ENCODE assay signal across 8 cellular contexts in genomic region chrX:154374361-154375155, GRCh38. TPM values are rescaled to one million over a fixed set of nuclear protein-coding genes. Genes with fewer than 3 reads are reported as not detected.
A peak's percentile ranks its signal among the peaks of the same experiment; 100 is the strongest.
DNase-seq lines count a peak whose midpoint lies in the region; ATAC-seq and TF ChIP-seq lines count a peak whose summit lies in the region.

Gene FLNA (minus strand): TSS chrX:154374634. CDS start chrX:154371245, 3,389 bp downstream.

- WGBS in ovary, 3 donors = 35 to 42% (median 35%) methylated on average over 71 to 93 of the region's 93 CpGs

- H3K9me3 ChIP-seq in CD4-positive, alpha-beta memory T cell (ENCODE audit: control insufficient read depth in 1 of 2, low read length in 2 of 2) = no peaks in the 10 kb centered on the region
- H3K9me3 ChIP-seq in ovary = no peaks in the 10 kb centered on the region

- H3K4me1 Mint-ChIP-seq in CD4-positive, alpha-beta memory T cell = peaks cover 4 to 26% (median 20%) of the 10 kb centered on the region in 4 donors
- H3K4me1 Mint-ChIP-seq in HFFc6 (ENCODE audit: low read depth) (peaks cover 11% of the 10 kb centered on the region), glutamatergic neuron (ENCODE audit: low read depth, unreplicated experiment) (peaks cover 1% of the 10 kb centered on the region)
- peaks cover 23% of the 10 kb centered on the region for H3K4me1 Mint-ChIP-seq in activated T-cell treated with anti-CD3 and anti-CD28 coated beads, Interleukin-2, amount 50 U/mL, for 4 hours (ENCODE audit: low read depth)

- H3K36me3 Mint-ChIP-seq in CD4-positive, alpha-beta memory T cell = peaks cover 4 to 15% of the 10 kb centered on the region in 2 donors
- H3K36me3 Mint-ChIP-seq in HFFc6 (ENCODE audit: low read depth) = peaks cover 7% of the 10 kb centered on the region
- peaks cover 2% of the 10 kb centered on the region for H3K36me3 Mint-ChIP-seq in activated T-cell treated with anti-CD3 and anti-CD28 coated beads, Interleukin-2, amount 50 U/mL, for 4 hours (ENCODE audit: insufficient read depth)
- no peaks in the 10 kb centered on the region for H3K36me3 Mint-ChIP-seq in glutamatergic neuron (ENCODE audit: unreplicated experiment)

- no peak for TF ChIP-seq EP300 in ovary (IDR thresholded peaks at IDR 0.05)

- no peaks in the 10 kb centered on the region for H3K27me3 ChIP-seq in CD4-positive, alpha-beta memory T cell (ENCODE audit: insufficient read depth, low read length)
- H3K27me3 ChIP-seq in ovary = no peaks in the 10 kb centered on the region

- H3K27ac ChIP-seq in CD4-positive, alpha-beta memory T cell (ENCODE audit: low read depth, low read length) = peak within 1 kb of the TSS; percentile 6
- peak within 1 kb of the TSS; percentile 76 to 77 for H3K27ac ChIP-seq in ovary

- no peaks in the 10 kb centered on the region for H3K27me3 Mint-ChIP-seq in CD4-positive, alpha-beta memory T cell
- H3K27me3 Mint-ChIP-seq in HFFc6 (ENCODE audit: insufficient read depth) (peaks cover 11% of the 10 kb centered on the region), glutamatergic neuron (ENCODE audit: unreplicated experiment) (peaks cover 3% of the 10 kb centered on the region)
- H3K27me3 Mint-ChIP-seq in activated T-cell treated with anti-CD3 and anti-CD28 coated beads, Interleukin-2, amount 50 U/mL, for 4 hours (ENCODE audit: low read depth) = no peaks in the 10 kb centered on the region

- no peaks in the 10 kb centered on the region for H3K9me3 Mint-ChIP-seq in CD4-positive, alpha-beta memory T cell
- H3K9me3 Mint-ChIP-seq in HFFc6 = 0 out of 2 replicates have a peak, but pooled peaks cover 4% of the 10 kb centered on the region
- no peaks in the 10 kb centered on the region for H3K9me3 Mint-ChIP-seq in activated T-cell treated with anti-CD3 and anti-CD28 coated beads, Interleukin-2, amount 50 U/mL, for 4 hours
- H3K9me3 Mint-ChIP-seq in glutamatergic neuron (ENCODE audit: unreplicated experiment) = peaks cover 2% of the 10 kb centered on the region

- no peak for DNase-seq in CD4-positive, alpha-beta memory T cell
- DNase-seq in HFFc6 (no peak), glutamatergic neuron (peak; percentile 49), ovary (peak; percentile 54 to 77 (median 62)), NCI-H2107 (lab: John Stamatoyannopoulos, UW) (no peak), germinal center (ENCODE audit: low spot score) (no peak)
- DNase-seq in activated T-cell treated with anti-CD3 and anti-CD28 coated beads, Interleukin-2, amount 50 U/mL, for 4 hours = no peak

- H3K36me3 ChIP-seq in CD4-positive, alpha-beta memory T cell (ENCODE audit: insufficient read depth, low read length) = no peaks in the 10 kb centered on the region
- H3K36me3 ChIP-seq in ovary = no peaks in the 10 kb centered on the region

- CTCF ChIA-PET in CD4-positive, alpha-beta memory T cell (lab: Charles Lee; ENCODE audit: partially characterized antibody) = interaction anchor here (0.9 to 2.0 kb wide), 9 partner anchors 10 to 408 kb away, joined by 3 to 12 read pairs (median 6); no protein-coding TSS in a partner anchor

- peak within 1 kb of the TSS; percentile 66 to 95 (median 85) for H3K27ac Mint-ChIP-seq in CD4-positive, alpha-beta memory T cell
- H3K27ac Mint-ChIP-seq in HFFc6 = peak within 1 kb of the TSS; percentile 65
- H3K27ac Mint-ChIP-seq in glutamatergic neuron (ENCODE audit: unreplicated experiment) = no peak within 1 kb of the TSS

- H3K4me3 ChIP-seq in CD4-positive, alpha-beta memory T cell (ENCODE audit: low read length in 2 of 2) = peak within 1 kb of the TSS; percentile 7 to 41
- peak within 1 kb of the TSS; percentile 55 for H3K4me3 ChIP-seq in ovary

- TF ChIP-seq CTCF in HFFc6 (IDR thresholded peaks at IDR 0.05) = no peak
- no peak for TF ChIP-seq CTCF in glutamatergic neuron (IDR thresholded peaks at IDR 0.05; ENCODE audit: partially characterized antibody, unreplicated experiment)
- peak in 1 of 3 donors; percentile 29 for TF ChIP-seq CTCF in ovary (IDR thresholded peaks at IDR 0.05)

- ATAC-seq in activated T-cell treated with anti-CD3 and anti-CD28 coated beads, Interleukin-2, amount 50 U/mL, for 4 hours = no peak
- no peak for ATAC-seq in HG02610 (IDR thresholded peaks at IDR 0.05; ENCODE audit: unreplicated experiment)

- POLR2A ChIA-PET in CD4-positive, alpha-beta memory T cell (lab: Charles Lee; ENCODE audit: partially characterized antibody) = interaction anchor here (0.7 to 2.5 kb wide), 6 partner anchors 7 to 449 kb away, joined by 3 to 19 read pairs (median 6); partner anchors contain the start of genes RPL10 and SLC10A3

- no peak for TF ChIP-seq POLR2A in ovary (IDR thresholded peaks at IDR 0.05)

- intact Hi-C loops in CD4-positive, alpha-beta memory T cell (cut with micrococcal nuclease) = loop anchor here (10.0 kb wide), 2 partner anchors 280 to 400 kb away; partner anchors contain the start of genes HCFC1, MECP2 and TMEM187
- intact Hi-C loops in ovary (cut with DNase I) = no loop called here

- peak within 1 kb of the TSS; percentile 66 to 81 (median 76) for H3K4me3 Mint-ChIP-seq in CD4-positive, alpha-beta memory T cell
- H3K4me3 Mint-ChIP-seq in HFFc6 (peak within 1 kb of the TSS; percentile 88), glutamatergic neuron (ENCODE audit: unreplicated experiment) (peak within 1 kb of the TSS; percentile 34)
- H3K4me3 Mint-ChIP-seq in activated T-cell treated with anti-CD3 and anti-CD28 coated beads, Interleukin-2, amount 50 U/mL, for 4 hours = peak within 1 kb of the TSS; percentile 68

- peaks cover 38% of the 10 kb centered on the region for H3K4me1 ChIP-seq in CD4-positive, alpha-beta memory T cell (ENCODE audit: insufficient read depth, low read length)
- H3K4me1 ChIP-seq in ovary (ENCODE audit: insufficient read depth) = no peaks in the 10 kb centered on the region

RNA-seq across cellular contexts. Expression of gene FLNA, which starts in this region (rescaled TPM):
- 100 to 1,000 TPM; 839 to 871 TPM for total RNA-seq in CD4-positive, alpha-beta memory T cell
- 100 to 1,000 TPM in 1 of 2 donors, 10 to 100 TPM in 1; 87.4 to 683 TPM for polyA plus RNA-seq in CD4-positive, alpha-beta memory T cell
- total RNA-seq in HFFc6 (2021; fragmentation: NEBNext Ultra II Directional; extraction: Animal tissue kit (Norgen Biotek cat#: 25700)) = 1,000 to 10,000 TPM; 2,260 to 2,886 (median 2,666) TPM
- total RNA-seq in activated T-cell treated with anti-CD3 and anti-CD28 coated beads, Interleukin-2, amount 50 U/mL, for 4 hours = 100 to 1,000 TPM; 765 to 924 (median 866) TPM
- total RNA-seq in glutamatergic neuron (ENCODE audit: unreplicated experiment) = 499 TPM
- 1,000 to 10,000 TPM in 4 of 7 donors, 100 to 1,000 TPM in 3; 327 to 2,249 (median 1,321) TPM for total RNA-seq in ovary
- polyA plus RNA-seq in ovary = 100 to 1,000 TPM; 378 to 647 TPM

Comparison
In these comparisons a context has a peak if more than half of its experiments do, and no peak if none do; other contexts are left out.
1. DNase-seq: peak in glutamatergic neuron (single experiment) and ovary (5 of 5); none in CD4-positive, alpha-beta memory T cell (0 of 5), HFFc6 (single experiment), activated T-cell treated with anti-CD3 and anti-CD28 coated beads, Interleukin-2, amount 50 U/mL, for 4 hours (single experiment), NCI-H2107 (single experiment) and germinal center (single experiment).
2. H3K4me3 Mint-ChIP-seq: peak in every context shown above with its lines; median percentile 88 in HFFc6; 76 in CD4-positive, alpha-beta memory T cell; 68 in activated T-cell treated with anti-CD3 and anti-CD28 coated beads, Interleukin-2, amount 50 U/mL, for 4 hours; 34 in glutamatergic neuron.